In the genomic region with DNA sequence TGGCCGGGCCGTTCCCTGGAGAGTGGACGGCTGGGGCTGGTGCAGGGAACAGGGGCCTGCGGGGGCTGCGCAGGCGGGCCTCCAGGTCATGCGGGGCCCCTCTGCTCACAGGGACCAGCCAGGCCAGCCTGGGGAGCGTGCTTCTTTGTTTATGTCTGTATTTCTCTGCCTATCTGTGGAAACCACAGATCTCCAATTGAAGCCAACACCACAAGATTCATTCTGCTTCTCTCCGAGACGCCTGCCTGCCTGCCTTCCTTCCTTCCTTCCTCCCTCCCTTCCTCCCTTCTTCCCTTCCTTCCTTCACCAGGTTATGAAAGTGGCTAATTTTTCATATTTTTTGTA, we compare ENCODE assay signal across 8 cellular contexts. TPM values are rescaled to one million over a fixed set of nuclear protein-coding genes. Genes with fewer than 3 reads are reported as not detected.
DNase-seq lines count a peak whose midpoint lies in the region; ATAC-seq and TF ChIP-seq lines count a peak whose summit lies in the region.

No MANE protein-coding gene starts in this region.

- H3K36me3 ChIP-seq in PC-3 (ENCODE audit: low read depth, low read length) = peaks cover 11% of the 10 kb centered on the region; the same call in 1 of the 2 replicates
- H3K36me3 ChIP-seq in tibial artery = peaks cover 26 to 34% (median 29%) of the 10 kb centered on the region in 3 donors

- no peak overlapping the region for H3K9ac ChIP-seq in PC-3 (ENCODE audit: low read length)

- H3K9me3 ChIP-seq in PC-3 (ENCODE audit: low read length) (no peaks in the 10 kb centered on the region), tibial artery (no peaks in the 10 kb centered on the region)

- H3F3A ChIP-seq in PC-3 (ENCODE audit: low read length, unreplicated experiment) = no peaks in the 10 kb centered on the region

- H3K4me1 ChIP-seq in PC-3 (ENCODE audit: insufficient read depth, low read length) = peaks cover 9% of the 10 kb centered on the region
- H3K4me1 ChIP-seq in tibial artery = peaks cover 0 to 39% (median 26%) of the 10 kb centered on the region in 4 donors
- peaks cover 3% of the 10 kb centered on the region for H3K4me1 ChIP-seq in foreskin keratinocyte

- H3K27ac ChIP-seq in PC-3 (ENCODE audit: low read length) (no peak overlapping the region), tibial artery (peak overlapping the region in 1 of 2 donors; percentile 58), foreskin keratinocyte (no peak overlapping the region)

- DNase-seq in activated naive CD4-positive, alpha-beta T cell treated with anti-CD3 and anti-CD28 coated beads, Interleukin-2, amount 10 ng/mL, durations not matched to agents 7 days and 5 days = no peak
- DNase-seq in activated naive CD4-positive, alpha-beta T cell treated with anti-CD3 and anti-CD28 coated beads, Interleukin-2, amount 50 U/mL, for 16 hours = no peak
- DNase-seq in PC-3 (no peak), fibroblast of pulmonary artery (ENCODE audit: low read depth) (no peak), tibial artery (no peak), foreskin keratinocyte (no peak), NCI-H2196 treated with DMSO at 0.1 percent for 48 hours (lab: John Stamatoyannopoulos, UW; ENCODE audit: unreplicated experiment) (no peak)

- H3K9me3 Mint-ChIP-seq in activated naive CD4-positive, alpha-beta T cell treated with anti-CD3 and anti-CD28 coated beads, Interleukin-2, amount 10 ng/mL, durations not matched to agents 7 days and 5 days = no peaks in the 10 kb centered on the region

- BruUV-seq in PC-3 (replicated peaks; lab: Mats Ljungman, UMichigan) = no TSS peak

- H3K27ac Mint-ChIP-seq in activated naive CD4-positive, alpha-beta T cell treated with anti-CD3 and anti-CD28 coated beads, Interleukin-2, amount 10 ng/mL, durations not matched to agents 7 days and 5 days = no peak overlapping the region

- peak overlapping the region; percentile 70; the same call in 1 of the 2 replicates for H3K4me3 ChIP-seq in PC-3 (ENCODE audit: low read length)
- peak overlapping the region; percentile 65 for H3K4me3 ChIP-seq in fibroblast of pulmonary artery (replicated peaks; ENCODE audit: low read depth, low read length)
- peak overlapping the region; percentile 43 to 56 for H3K4me3 ChIP-seq in tibial artery

- peak overlapping the region; percentile 72 for H3K4me2 ChIP-seq in PC-3 (ENCODE audit: low read length)

- H3K79me2 ChIP-seq in PC-3 (ENCODE audit: low read length) = peaks cover 23% of the 10 kb centered on the region

- H3K4me3 Mint-ChIP-seq in activated naive CD4-positive, alpha-beta T cell treated with anti-CD3 and anti-CD28 coated beads, Interleukin-2, amount 10 ng/mL, durations not matched to agents 7 days and 5 days = peak overlapping the region; percentile 73

- H3K9me2 ChIP-seq in PC-3 (replicated peaks; ENCODE audit: low read length) = no peaks in the 10 kb centered on the region

- peak overlapping the region; percentile 70 for H2AFZ ChIP-seq in PC-3 (ENCODE audit: low read length)

- intact Hi-C loops in PC-3 (cut with micrococcal nuclease) (loop anchor here (1.0 to 10.0 kb wide), 4 partner anchors 15 to 246 kb away; a partner anchor contains a TSS), tibial artery (cut with DNase I; ENCODE audit: low total_unique reads) (loop anchor here (2.0 to 10.0 kb wide), 3 partner anchors 56 to 204 kb away; a partner anchor contains a TSS)

- POLR2A ChIA-PET in PC-3 (lab: Charles Lee; ENCODE audit: unreplicated experiment) = no interaction called here

- H4K20me1 ChIP-seq in PC-3 (ENCODE audit: low read length) = no peaks in the 10 kb centered on the region

- no peak for ATAC-seq in PC-3
- ATAC-seq in GM18867 (IDR thresholded peaks at IDR 0.05; ENCODE audit: unreplicated experiment) = no peak
- no peak for ATAC-seq in foreskin keratinocyte

- H3K27me3 ChIP-seq in PC-3 (ENCODE audit: low read length) (no peaks in the 10 kb centered on the region), tibial artery (no peaks in the 10 kb centered on the region), foreskin keratinocyte (no peaks in the 10 kb centered on the region)

- CTCF ChIA-PET in activated naive CD4-positive, alpha-beta T cell treated with anti-CD3 and anti-CD28 coated beads, Interleukin-2, amount 10 ng/mL, durations not matched to agents 7 days and 5 days (lab: Charles Lee) = no interaction called here
- CTCF ChIA-PET in PC-3 (lab: Charles Lee) = no interaction called here

- H3K27me3 Mint-ChIP-seq in activated naive CD4-positive, alpha-beta T cell treated with anti-CD3 and anti-CD28 coated beads, Interleukin-2, amount 10 ng/mL, durations not matched to agents 7 days and 5 days = no peaks in the 10 kb centered on the region

- peaks cover 16% of the 10 kb centered on the region for H3K36me3 Mint-ChIP-seq in activated naive CD4-positive, alpha-beta T cell treated with anti-CD3 and anti-CD28 coated beads, Interleukin-2, amount 10 ng/mL, durations not matched to agents 7 days and 5 days

- peaks cover 46% of the 10 kb centered on the region for H3K4me1 Mint-ChIP-seq in activated naive CD4-positive, alpha-beta T cell treated with anti-CD3 and anti-CD28 coated beads, Interleukin-2, amount 10 ng/mL, durations not matched to agents 7 days and 5 days

- TF ChIP-seq CTCF in PC-3 (conservative IDR thresholded peaks at IDR 0.05; ENCODE audit: low read depth, low read length) = no peak; the same call in 1 of the 2 replicates
- no peak for TF ChIP-seq CTCF in fibroblast of pulmonary artery (IDR thresholded peaks at IDR 0.05; ENCODE audit: low read length, missing control alignments)
- peak in 1 of 2 experiments; percentile 18 for TF ChIP-seq CTCF in tibial artery (IDR thresholded peaks at IDR 0.05)
- no peak for TF ChIP-seq CTCF in foreskin keratinocyte (conservative IDR thresholded peaks at IDR 0.05)

RNA-seq across cellular contexts. Expression of a gene that starts 39.9 kb away (rescaled TPM):
- total RNA-seq in PC-3 (2014; rRNA removed) (335 and 338 TPM in 2 replicates), foreskin keratinocyte (358 and 397 TPM in 2 replicates)
- 341 and 410 TPM in 2 replicates for polyA plus RNA-seq in foreskin keratinocyte

RNA-seq across cellular contexts. Expression of a gene that starts 56.8 kb away (rescaled TPM):
- total RNA-seq in PC-3 (2014; rRNA removed) (0.40 and 0.98 TPM in 2 replicates), foreskin keratinocyte (0.42 and 0.61 TPM in 2 replicates)
- 0.27 and 0.35 TPM in 2 replicates for polyA plus RNA-seq in foreskin keratinocyte
